In the genomic region with DNA sequence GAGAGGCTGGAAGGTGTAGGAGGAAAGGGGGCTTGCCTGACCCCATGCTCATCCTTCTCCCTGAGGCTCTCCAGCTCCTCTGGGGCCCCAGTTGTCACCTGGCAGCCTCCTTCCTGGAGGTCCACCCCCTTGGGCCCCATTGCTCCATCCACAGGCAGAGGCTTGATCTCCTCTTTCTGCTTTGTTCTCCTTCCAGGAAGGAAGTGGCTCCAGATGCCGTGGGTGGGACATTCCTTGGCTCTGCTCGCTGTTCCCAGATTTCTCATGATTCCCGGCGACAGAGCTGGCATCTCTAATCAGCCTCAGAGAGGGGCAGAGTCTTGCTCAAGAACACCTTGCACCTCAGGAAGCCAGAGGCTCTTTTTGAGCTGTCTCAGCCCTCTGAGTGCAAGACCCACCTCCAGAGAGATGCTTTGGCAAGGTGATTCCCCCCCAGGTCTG, we compare ENCODE assay signal across 8 cellular contexts. TPM values are rescaled to one million over a fixed set of nuclear protein-coding genes. Genes with fewer than 3 reads are reported as not detected.
DNase-seq lines count a peak whose midpoint lies in the region; ATAC-seq, FAIRE-seq and TF ChIP-seq lines count a peak whose summit lies in the region.
"Had no signal": no experiment of that assay in that cellular context is flagged by ENCODE, and none has a peak within 500 bp of the region (broad histone marks: within the 10 kb centered on the region; RNA-seq: fewer than 3 reads in every experiment).

No MANE protein-coding gene starts in this region.

- peak; percentile 60 for FAIRE-seq in keratinocyte (lab: Jason Lieb, UNC)

- H3K9me1 ChIP-seq in keratinocyte (ENCODE audit: control insufficient read depth, extremely low read depth, insufficient read depth, low read length), result no peaks in the 10 kb centered on the region

- peak overlapping the region; percentile 36 for H2AFZ ChIP-seq in keratinocyte (ENCODE audit: control insufficient read depth, low read length)
- H2AFZ ChIP-seq in MM.1S (ENCODE audit: low read length), result no peak overlapping the region

- POLR2A ChIA-PET in HEK293 (lab: Yijun Ruan, JAX), result interaction anchor here (1.0 kb wide), 1 partner anchor 8 kb away, joined by 3 read pairs; no protein-coding TSS in a partner anchor
- POLR2A ChIA-PET in activated naive CD8-positive, alpha-beta T cell treated with anti-CD3 and anti-CD28 coated beads, Interleukin-2, amount 10 ng/mL, durations not matched to agents 7 days and 5 days (lab: Charles Lee), result interaction anchor here (0.7 to 28.0 kb wide), 4 partner anchors 20 to 119 kb away, joined by 3 to 579 read pairs (median 5); a partner anchor contains a TSS

- dilution Hi-C loops in keratinocyte (cut with MboI; ENCODE audit: extremely low pct_ligation_motif_present, low sequenced_read_pairs), result no loop called here

- TF ChIP-seq CTCF in HEK293 (tag by site-specific recombination; IDR thresholded peaks at IDR 0.05), result no peak
- no peak for TF ChIP-seq CTCF in keratinocyte (optimal IDR thresholded peaks at IDR 0.05 in 1 of 3, IDR thresholded peaks at IDR 0.05 in 1 of 3, conservative IDR thresholded peaks at IDR 0.05 in 1 of 3; ENCODE audit: extremely low read depth in 1 of 3, insufficient read depth in 2 of 3, low read length in 3 of 3)
- no peak for TF ChIP-seq CTCF in MM.1S (IDR thresholded peaks at IDR 0.05; ENCODE audit: low read length)

- no peak for ATAC-seq in activated naive CD8-positive, alpha-beta T cell treated with anti-CD3 and anti-CD28 coated beads, Interleukin-2, amount 10 ng/mL, durations not matched to agents 7 days and 5 days (ENCODE audit: low read depth)
- no peak for ATAC-seq in stimulated activated naive CD8-positive, alpha-beta T cell treated with anti-CD3 and anti-CD28 coated beads, Interleukin-15, Interleukin-2, amounts not matched to agents 100 U/mL and 50 U/mL, for 24 hours
- ATAC-seq in GM18909 (IDR thresholded peaks at IDR 0.05; ENCODE audit: poor library complexity, unreplicated experiment), result no peak

- H3K4me2 ChIP-seq in keratinocyte (ENCODE audit: control insufficient read depth, extremely low read depth, insufficient read depth, low read depth, low read length) (peak overlapping the region; percentile 57), MM.1S (ENCODE audit: low read depth, low read length) (no peak overlapping the region)

- H3K27ac Mint-ChIP-seq in activated naive CD8-positive, alpha-beta T cell treated with anti-CD3 and anti-CD28 coated beads, Interleukin-2, amount 10 ng/mL, durations not matched to agents 7 days and 5 days, result peak overlapping the region; percentile 49

- H3K79me2 ChIP-seq in keratinocyte (ENCODE audit: control insufficient read depth, insufficient read depth, low read length), result no peaks in the 10 kb centered on the region
- H3K79me2 ChIP-seq in MM.1S (ENCODE audit: low read length), result no peaks in the 10 kb centered on the region

- H3K36me3 Mint-ChIP-seq in activated naive CD8-positive, alpha-beta T cell treated with anti-CD3 and anti-CD28 coated beads, Interleukin-2, amount 10 ng/mL, durations not matched to agents 7 days and 5 days, result no peaks in the 10 kb centered on the region

- no peaks in the 10 kb centered on the region for H3K9me3 Mint-ChIP-seq in activated naive CD8-positive, alpha-beta T cell treated with anti-CD3 and anti-CD28 coated beads, Interleukin-2, amount 10 ng/mL, durations not matched to agents 7 days and 5 days

- no peaks in the 10 kb centered on the region for H3K36me3 ChIP-seq in HEK293 (ENCODE audit: control insufficient read depth in 2 of 2, insufficient read depth in 1 of 2, low read length in 2 of 2)
- no peaks in the 10 kb centered on the region for H3K36me3 ChIP-seq in keratinocyte (ENCODE audit: control insufficient read depth in 2 of 2, extremely low read depth in 1 of 2, insufficient read depth in 2 of 2, low read length in 2 of 2)
- no peaks in the 10 kb centered on the region for H3K36me3 ChIP-seq in MM.1S (replicated peaks; ENCODE audit: insufficient read depth, low read length)

- H3K4me3 Mint-ChIP-seq in activated naive CD8-positive, alpha-beta T cell treated with anti-CD3 and anti-CD28 coated beads, Interleukin-2, amount 10 ng/mL, durations not matched to agents 7 days and 5 days, result peak overlapping the region; percentile 20

- no peaks in the 10 kb centered on the region for H3K9me2 ChIP-seq in MM.1S (replicated peaks; ENCODE audit: insufficient read depth, low read length)

- CTCF ChIA-PET in HEK293 (lab: Yijun Ruan, JAX), result interaction anchor here (0.7 to 8.1 kb wide), 12 partner anchors 17 to 234 kb away, joined by 3 to 140 read pairs (median 4); a partner anchor contains a TSS

- no peaks in the 10 kb centered on the region for H3F3A ChIP-seq in MM.1S (ENCODE audit: insufficient read depth, low read length)

- peaks cover 85% of the 10 kb centered on the region for H3K4me1 Mint-ChIP-seq in activated naive CD8-positive, alpha-beta T cell treated with anti-CD3 and anti-CD28 coated beads, Interleukin-2, amount 10 ng/mL, durations not matched to agents 7 days and 5 days

- H3K9ac ChIP-seq in keratinocyte (ENCODE audit: control insufficient read depth, extremely low read depth, insufficient read depth, low read length) (no peak overlapping the region), MM.1S (ENCODE audit: low read length) (no peak overlapping the region)

- H3K4me3 ChIP-seq in HEK293 (ENCODE audit: low read depth, low read length), result no peak overlapping the region
- H3K4me3 ChIP-seq in keratinocyte (ENCODE audit: control insufficient read depth in 2 of 3, extremely low read depth in 1 of 3, insufficient read depth in 2 of 3, low read depth in 1 of 3, low read length in 3 of 3), result no peak overlapping the region
- no peak overlapping the region for H3K4me3 ChIP-seq in MM.1S (ENCODE audit: low read length)

- H3K4me1 ChIP-seq in HEK293 (ENCODE audit: control insufficient read depth, insufficient read depth, low read length), result no peaks in the 10 kb centered on the region
- H3K4me1 ChIP-seq in keratinocyte (ENCODE audit: control insufficient read depth, extremely low read depth, insufficient read depth, low read length), result peaks cover 59% of the 10 kb centered on the region
- no peaks in the 10 kb centered on the region; the same call in 1 of the 2 replicates for H3K4me1 ChIP-seq in MM.1S (ENCODE audit: low read length)

- H3K27me3 Mint-ChIP-seq in activated naive CD8-positive, alpha-beta T cell treated with anti-CD3 and anti-CD28 coated beads, Interleukin-2, amount 10 ng/mL, durations not matched to agents 7 days and 5 days, result peaks cover 2% of the 10 kb centered on the region

- DNase-seq in activated naive CD8-positive, alpha-beta T cell treated with anti-CD3 and anti-CD28 coated beads, Interleukin-2, amount 10 ng/mL, durations not matched to agents 7 days and 5 days, result peak; percentile 29
- DNase-seq in keratinocyte (ENCODE audit: low read depth, low spot score) (no peak), NCI-H226 (no peak), MM.1S (no peak)
- DNase-seq in stimulated activated naive CD8-positive, alpha-beta T cell treated with anti-CD3 and anti-CD28 coated beads, Interleukin-15, Interleukin-2, amounts not matched to agents 100 U/mL and 50 U/mL, for 24 hours, result peak; percentile 14
- DNase-seq: NCI-H510A had no signal

- H4K20me1 ChIP-seq in keratinocyte (ENCODE audit: control insufficient read depth, extremely low read depth, insufficient read depth, low read length) (no peaks in the 10 kb centered on the region), MM.1S (ENCODE audit: insufficient read depth, low read length) (no peaks in the 10 kb centered on the region)

- H3K9me3 ChIP-seq in HEK293 (ENCODE audit: control insufficient read depth, insufficient read depth, low read depth, low read length), result no peaks in the 10 kb centered on the region
- no peaks in the 10 kb centered on the region for H3K9me3 ChIP-seq in keratinocyte (ENCODE audit: control insufficient read depth, low read depth, low read length)
- no peaks in the 10 kb centered on the region for H3K9me3 ChIP-seq in MM.1S (replicated peaks; ENCODE audit: insufficient read depth, low read length)

- H3K27me3 ChIP-seq in keratinocyte (ENCODE audit: control insufficient read depth, extremely low read depth, insufficient read depth, low read length), result no peaks in the 10 kb centered on the region
- peaks cover 21% of the 10 kb centered on the region for H3K27me3 ChIP-seq in MM.1S (replicated peaks; ENCODE audit: insufficient read depth, low read length)

- H3K27ac ChIP-seq in HEK293 (ENCODE audit: extremely low read depth, low read depth, low read length) (no peak overlapping the region), keratinocyte (ENCODE audit: control insufficient read depth, insufficient read depth, low read length) (no peak overlapping the region), MM.1S (ENCODE audit: low read length) (no peak overlapping the region)

TF ChIP-seq in HEK293, 187 proteins besides CTCF, POLR2A, EP300 and RAD21:
- TF ChIP-seq GLIS1 (tag by site-specific recombination; IDR thresholded peaks at IDR 0.05) (peak; percentile 69), ZFP69B (tag by site-specific recombination; IDR thresholded peaks at IDR 0.05) (no peak), WT1 (tag by site-specific recombination; IDR thresholded peaks at IDR 0.05) (no peak), ZFHX2 (tag by site-specific recombination; conservative IDR thresholded peaks at IDR 0.05) (peak; percentile 44)

RNA-seq across cellular contexts. Expression of a gene that starts 28.5 kb away (rescaled TPM):
- 100 to 1,000 TPM; 231 to 238 TPM for total RNA-seq in activated naive CD8-positive, alpha-beta T cell treated with anti-CD3 and anti-CD28 coated beads, Interleukin-2, amount 10 ng/mL, durations not matched to agents 7 days and 5 days
- polyA plus RNA-seq in keratinocyte, result 0.06 to 0.63 TPM (median 0.16 TPM) in 3 replicates
- not detected for polyA plus RNA-seq in keratinocyte (2011; ENCODE audit: low read depth)
- 0.04 TPM in 1 of 2 replicates, not detected in the other for polyA plus RNA-seq in keratinocyte (2011; cell fraction: cytosol; rRNA removed)
- 0.31 TPM in 1 of 2 replicates, not detected in the other for polyA plus RNA-seq in keratinocyte (2011; cell fraction: nucleus; rRNA removed)
- 0.05 and 0.16 TPM in 2 replicates for polyA plus RNA-seq in keratinocyte (2012; ENCODE audit: low replicate concordance)
- polyA minus RNA-seq in keratinocyte, result 0.33 TPM in 1 of 3 replicates, not detected in the others
- polyA minus RNA-seq in keratinocyte (2011; cell fraction: cytosol; rRNA and poly(A)+ RNA removed), result not detected
- polyA minus RNA-seq in keratinocyte (2011; cell fraction: nucleus; rRNA and poly(A)+ RNA removed), result not detected in 2 replicates

RNA-seq across cellular contexts. Expression of a gene that starts 35.3 kb away (rescaled TPM):
- 1 to 10 TPM; 9.0 to 9.7 TPM for total RNA-seq in activated naive CD8-positive, alpha-beta T cell treated with anti-CD3 and anti-CD28 coated beads, Interleukin-2, amount 10 ng/mL, durations not matched to agents 7 days and 5 days
- 129 to 171 TPM (median 160 TPM) in 3 replicates for polyA plus RNA-seq in keratinocyte
- polyA plus RNA-seq in keratinocyte (2011; ENCODE audit: low read depth), result 182 TPM
- polyA plus RNA-seq in keratinocyte (2011; cell fraction: cytosol; rRNA removed), result 162 and 255 TPM in 2 replicates
- polyA plus RNA-seq in keratinocyte (2011; cell fraction: nucleus; rRNA removed), result 758 and 1,104 TPM in 2 replicates
- 221 and 630 TPM in 2 replicates for polyA plus RNA-seq in keratinocyte (2012; ENCODE audit: low replicate concordance)
- polyA minus RNA-seq in keratinocyte, result 229 to 1,669 TPM (median 398 TPM) in 3 replicates
- polyA minus RNA-seq in keratinocyte (2011; cell fraction: cytosol; rRNA and poly(A)+ RNA removed), result 367 TPM
- polyA minus RNA-seq in keratinocyte (2011; cell fraction: nucleus; rRNA and poly(A)+ RNA removed), result 523 and 706 TPM in 2 replicates

Comparison
In these comparisons a context has a peak if more than half of its experiments do, and no peak if none do; other contexts are left out.
1. DNase-seq: peak in activated naive CD8-positive, alpha-beta T cell treated with anti-CD3 and anti-CD28 coated beads, Interleukin-2, amount 10 ng/mL, durations not matched to agents 7 days and 5 days (single experiment) and stimulated activated naive CD8-positive, alpha-beta T cell treated with anti-CD3 and anti-CD28 coated beads, Interleukin-15, Interleukin-2, amounts not matched to agents 100 U/mL and 50 U/mL, for 24 hours (single experiment); none in keratinocyte (single experiment), NCI-H226 (single experiment) and MM.1S (single experiment).